ENCODE assay signal across 8 cellular contexts in the genomic region with DNA sequence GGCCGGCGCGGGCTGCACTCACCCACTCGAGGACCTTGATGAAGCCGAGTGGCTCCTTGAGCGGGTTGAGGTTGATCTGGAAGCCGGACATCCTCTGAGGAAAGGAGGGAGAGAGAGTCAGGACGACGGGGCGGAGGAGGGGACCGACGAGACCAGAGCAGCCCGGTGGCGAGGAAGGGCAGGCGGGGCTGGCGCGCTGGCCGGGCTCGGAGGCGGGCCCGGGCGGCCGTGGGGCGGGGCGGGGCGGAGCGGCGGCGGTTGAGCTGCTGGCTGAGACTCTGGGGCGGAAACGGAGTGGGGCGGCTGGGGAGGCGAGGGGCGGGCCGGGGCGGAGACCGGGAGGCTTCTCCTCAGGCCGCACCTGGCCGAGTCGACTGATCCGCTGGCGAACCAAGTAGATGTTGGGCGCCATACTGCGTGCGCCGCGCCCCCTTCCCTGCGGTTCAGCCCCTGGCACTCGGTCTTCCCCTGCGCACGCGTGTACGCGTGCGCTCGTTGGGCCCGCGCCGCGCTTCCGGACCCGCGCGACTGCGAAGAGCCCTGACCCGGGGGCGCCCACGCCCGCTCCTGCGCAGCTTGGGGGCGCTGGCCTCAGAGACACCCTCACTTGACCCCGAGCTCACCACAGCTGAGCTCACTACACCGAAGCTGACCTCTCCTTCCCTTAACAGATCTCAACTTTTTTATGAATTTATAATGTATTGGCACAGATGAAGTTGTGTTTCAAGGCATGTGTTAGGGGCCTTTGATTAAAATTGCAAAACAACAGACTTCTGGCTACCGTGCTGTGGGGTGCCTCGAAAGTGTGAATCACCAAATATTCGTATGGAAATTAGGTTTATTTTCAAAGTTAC. TPM values are rescaled to one million over a fixed set of nuclear protein-coding genes. Genes with fewer than 3 reads are reported as not detected.
A peak's percentile ranks its signal among the peaks of the same experiment; 100 is the strongest.
DNase-seq lines count a peak whose midpoint lies in the region; ATAC-seq, FAIRE-seq and TF ChIP-seq lines count a peak whose summit lies in the region.

A gene (minus strand): TSS at position 195 of the 854 bp plus-strand sequence. CDS start 104 bp downstream, at position 91.

- peak; percentile 76 for ATAC-seq in GM21367 (IDR thresholded peaks at IDR 0.05; ENCODE audit: unreplicated experiment)

- peaks cover 25% of the 10 kb centered on the region for H3K4me1 ChIP-seq in Caco-2
- no peaks in the 10 kb centered on the region for H3K4me1 ChIP-seq in NT2/D1 (ENCODE audit: insufficient read depth, insufficient read length)

- peak; percentile 33 for FAIRE-seq in HTR-8/SVneo (lab: Jason Lieb, UNC)

- no peaks in the 10 kb centered on the region for H3K9me3 Mint-ChIP-seq in Caco-2 (ENCODE audit: unreplicated experiment)
- H3K9me3 Mint-ChIP-seq in endothelial cell (ENCODE audit: unreplicated experiment), result no peaks in the 10 kb centered on the region

- no peaks in the 10 kb centered on the region for H3K27me3 Mint-ChIP-seq in Caco-2 (ENCODE audit: insufficient read depth, unreplicated experiment)
- H3K27me3 Mint-ChIP-seq in endothelial cell (ENCODE audit: unreplicated experiment), result peaks cover 14% of the 10 kb centered on the region

- no peaks in the 10 kb centered on the region for H3K27me3 ChIP-seq in Caco-2 (replicated peaks; ENCODE audit: control insufficient read depth, insufficient read depth, low read length)
- peaks cover 2% of the 10 kb centered on the region for H3K27me3 ChIP-seq in NT2/D1 (ENCODE audit: insufficient read depth, insufficient read length)

- peak within 1 kb of the TSS; percentile 91 for H3K9ac ChIP-seq in NT2/D1 (ENCODE audit: insufficient read length, low read depth)

- CTCF ChIA-PET in Caco-2 (lab: Charles Lee), result interaction anchor here (0.5 to 1.8 kb wide), 10 partner anchors 10 to 462 kb away, joined by 3 to 7 read pairs (median 4); no protein-coding TSS in a partner anchor

- DNase-seq in Caco-2 (peak; percentile 96), HTR-8/SVneo (ENCODE audit: insufficient read length, low spot score) (peak; percentile 83), NT2/D1 (ENCODE audit: low read depth, low spot score) (peak; percentile 83), endothelial cell (ENCODE audit: low spot score) (peak; percentile 96), middle frontal gyrus (ENCODE audit: extremely low spot score, low spot score) (peak; percentile 49)
- DNase-seq in activated CD8-positive, alpha-beta memory T cell treated with anti-CD3 and anti-CD28 coated beads, Interleukin-2, amount 50 U/mL, for 24 hours (ENCODE audit: extremely low read depth), result peak; percentile 73
- peak; percentile 88 to 89 for DNase-seq in stimulated activated CD8-positive, alpha-beta memory T cell treated with anti-CD3 and anti-CD28 coated beads, Interleukin-2, amount 100 ng/mL, for 48 hours (ENCODE audit: low read depth in 2 of 2)

- H3K4me1 Mint-ChIP-seq in Caco-2 (ENCODE audit: low read depth, unreplicated experiment) (peaks cover 18% of the 10 kb centered on the region), endothelial cell (ENCODE audit: unreplicated experiment) (peaks cover 32% of the 10 kb centered on the region)

- H3K36me3 Mint-ChIP-seq in Caco-2 (ENCODE audit: insufficient read depth, unreplicated experiment), result peaks cover 6% of the 10 kb centered on the region
- H3K36me3 Mint-ChIP-seq in endothelial cell (ENCODE audit: low read depth, unreplicated experiment), result peaks cover 9% of the 10 kb centered on the region

- no TSS peak for BruUV-seq in Caco-2 (replicated peaks; lab: Mats Ljungman, UMichigan)

- peak within 1 kb of the TSS; percentile 88 for H3K27ac Mint-ChIP-seq in Caco-2 (ENCODE audit: unreplicated experiment)
- peak within 1 kb of the TSS; percentile 96 for H3K27ac Mint-ChIP-seq in endothelial cell (ENCODE audit: unreplicated experiment)

- H3K4me3 Mint-ChIP-seq in Caco-2 (ENCODE audit: unreplicated experiment), result peak within 1 kb of the TSS; percentile 90
- peak within 1 kb of the TSS; percentile 96 for H3K4me3 Mint-ChIP-seq in endothelial cell (ENCODE audit: unreplicated experiment)

- H3K9me3 ChIP-seq in Caco-2 (no peaks in the 10 kb centered on the region), NT2/D1 (ENCODE audit: insufficient read depth, low read length) (no peaks in the 10 kb centered on the region)

- H3K36me3 ChIP-seq in Caco-2 (ENCODE audit: control insufficient read depth, insufficient read depth, low read length) (no peaks in the 10 kb centered on the region), NT2/D1 (ENCODE audit: insufficient read depth, insufficient read length, low read length) (no peaks in the 10 kb centered on the region)

- POLR2A ChIA-PET in Caco-2 (lab: Charles Lee), result interaction anchor here (0.6 to 1.7 kb wide), 7 partner anchors 30 to 253 kb away, joined by 3 to 16 read pairs (median 4); a partner anchor contains a TSS

- peak within 1 kb of the TSS; percentile 59 for H3K4me3 ChIP-seq in Caco-2 (ENCODE audit: low read depth, low read length)
- H3K4me3 ChIP-seq in NT2/D1 (ENCODE audit: insufficient read length, low read depth), result peak within 1 kb of the TSS; percentile 81

- intact Hi-C loops in Caco-2 (cut with micrococcal nuclease; ENCODE audit: unreplicated experiment), result loop anchor here (1.0 to 5.0 kb wide), 4 partner anchors 40 to 175 kb away; no protein-coding TSS in a partner anchor

- TF ChIP-seq CTCF in Caco-2 (IDR thresholded peaks at IDR 0.05; ENCODE audit: insufficient read depth in 1 of 2, low read depth in 1 of 2, low read length in 1 of 2, severe bottlenecking in 1 of 2, unreplicated experiment in 1 of 2) (peak in 1 of 2 experiments; percentile 19), endothelial cell (IDR thresholded peaks at IDR 0.05; ENCODE audit: unreplicated experiment) (no peak)

RNA-seq across cellular contexts. Expression of the gene that starts here (rescaled TPM):
- total RNA-seq in Caco-2 (2022) (78.7 and 81.0 TPM in 2 replicates), endothelial cell (ENCODE audit: unreplicated experiment) (92.7 TPM)

Comparison
In these comparisons a context has a peak if more than half of its experiments do, and no peak if none do; other contexts are left out.
1. Peak in every context shown above with its lines: DNase-seq, ATAC-seq and H3K4me3 ChIP-seq.